Comparison of ENCODE assay signal across 1 cellular context in the genomic region with DNA sequence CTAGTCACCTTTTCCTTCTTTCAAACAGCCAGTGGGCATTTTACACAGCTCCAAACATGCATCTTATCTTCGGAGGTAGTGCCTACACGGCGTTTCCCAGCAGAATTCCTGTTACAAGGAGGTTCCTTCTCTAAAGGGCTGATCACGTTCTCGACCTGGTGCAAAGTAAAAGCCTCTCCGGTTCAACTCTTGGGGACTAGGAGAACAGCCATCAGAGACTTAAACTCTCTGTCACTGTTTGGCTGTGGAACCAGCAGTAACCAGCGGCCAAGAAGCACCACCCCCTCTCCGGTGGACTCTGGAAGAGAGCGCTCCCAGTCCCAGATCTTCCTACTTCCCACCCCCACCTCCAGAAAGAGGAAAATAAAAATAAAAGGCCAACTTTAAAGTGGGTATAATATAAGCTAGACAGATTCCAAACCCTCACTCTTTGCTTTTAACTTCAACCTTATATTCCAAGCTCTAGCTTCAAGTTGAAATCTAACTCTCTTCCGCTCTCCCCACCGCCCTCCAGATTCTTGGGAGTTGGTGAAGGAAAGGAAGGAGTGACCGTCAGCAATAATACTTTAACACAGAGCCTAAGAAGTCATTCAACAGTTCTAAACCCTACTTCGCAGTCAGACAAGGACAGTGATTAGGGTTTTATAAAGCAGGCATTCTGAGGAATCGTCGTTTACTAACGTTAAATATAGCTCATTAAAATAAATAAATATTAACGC.
TF ChIP-seq lines count a peak whose summit lies in the region.

No MANE protein-coding gene starts in this region.

TF ChIP-seq in H1, 55 proteins besides CTCF, POLR2A, EP300 and RAD21:
- no peak for TF ChIP-seq HDAC6 (IDR thresholded peaks at IDR 0.05; ENCODE audit: low read depth, low read length)
- TF ChIP-seq CREB1 (IDR thresholded peaks at IDR 0.05), result no peak
- peak; percentile 33 for TF ChIP-seq KDM4A (IDR thresholded peaks at IDR 0.05; ENCODE audit: low read depth, low read length, severe bottlenecking)
- no peak for TF ChIP-seq KDM1A (IDR thresholded peaks at IDR 0.05; ENCODE audit: borderline replicate concordance, low read length)
- no peak for TF ChIP-seq NRF1 (IDR thresholded peaks at IDR 0.05; ENCODE audit: low read depth, low read length)
- no peak for TF ChIP-seq BACH1 (IDR thresholded peaks at IDR 0.05; ENCODE audit: low read length)
